ENCODE assay signal across 18 cellular contexts in the genomic region with DNA sequence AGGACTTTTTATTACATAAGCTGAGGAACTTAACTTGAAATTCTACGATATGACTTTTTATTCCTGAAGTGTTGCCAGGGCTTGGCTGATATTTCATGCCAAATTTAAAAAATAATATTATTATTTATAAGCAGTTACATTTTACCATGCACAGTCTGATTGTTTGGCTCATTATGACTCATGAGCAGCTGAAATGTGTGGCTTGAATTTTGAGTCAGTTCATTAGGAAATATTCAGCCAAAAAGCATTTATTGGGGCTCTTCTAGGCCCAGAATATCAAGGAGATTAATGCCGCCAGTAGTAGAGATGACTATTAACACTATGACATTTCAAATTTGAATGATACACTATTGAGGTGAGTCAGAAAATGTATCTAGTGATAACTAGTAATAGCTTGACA.
"Had no signal": no experiment of that assay in that cellular context is flagged by ENCODE, and none has a peak within 500 bp of the region (broad histone marks: within the 10 kb centered on the region; RNA-seq: fewer than 3 reads in every experiment).

No MANE protein-coding gene starts in this region.

- DNase-seq: activated CD4-positive, alpha-beta T cell treated with anti-CD3 and anti-CD28 coated beads, Interleukin-2, amount 10 ng/mL, durations not matched to agents 24 days and 14 days; activated CD8-positive, alpha-beta T cell treated with anti-CD3 and anti-CD28 coated beads for 36 hours; activated naive CD4-positive, alpha-beta T cell; activated naive CD8-positive, alpha-beta T cell treated with anti-CD3 and anti-CD28 coated beads, Interleukin-2, amount 10 ng/mL, durations not matched to agents 7 days and 5 days; activated T-cell treated with anti-CD3 and anti-CD28 coated beads, Interleukin-2, amount 50 U/mL, for 1 hour; body of pancreas; central memory CD4-positive, alpha-beta T cell; left cardiac atrium; lower lobe of right lung; retina; stimulated activated CD4-positive, alpha-beta T cell treated with anti-CD3 and anti-CD28 coated beads, Interleukin-1b, Interleukin-23, amount 100 ng/mL, for 48 hours; stimulated activated CD8-positive, alpha-beta memory T cell treated with anti-CD3 and anti-CD28 coated beads, Interleukin-4, amount 100 ng/mL, for 48 hours; stimulated activated naive CD4-positive, alpha-beta T cell; substantia nigra had no signal

- H3K4me3 ChIP-seq: body of pancreas, lower lobe of right lung, tibial nerve had no signal

- H3K27ac ChIP-seq: body of pancreas, lower lobe of right lung, neutrophil, tibial nerve had no signal

- ATAC-seq: activated CD8-positive, alpha-beta T cell treated with anti-CD3 and anti-CD28 coated beads for 36 hours; activated T-helper 17 cell treated with anti-CD3 and anti-CD28 coated beads, Interleukin-2, amount 50 U/mL, for 72 hours; body of pancreas; natural killer cell treated with Interleukin-12 subunit alpha and Interleukin-12 subunit beta and Interleukin-15 and Interleukin-18, amount 100 ng/mL, for 72 hours had no signal

- H3K36me3 ChIP-seq: lower lobe of right lung, neutrophil, tibial nerve had no signal

- H3K9me3 ChIP-seq: body of pancreas, lower lobe of right lung, neutrophil, tibial nerve had no signal

- H3K27me3 ChIP-seq: body of pancreas, tibial nerve had no signal
